ENCODE assay signal across 16 cellular contexts in genomic region chr11:12552677-12553076, GRCh38.
A peak's percentile ranks its signal among the peaks of the same experiment; 100 is the strongest.
DNase-seq lines count a peak whose midpoint lies in the region; ATAC-seq, FAIRE-seq and TF ChIP-seq lines count a peak whose summit lies in the region.
"Had no signal": no experiment of that assay in that cellular context is flagged by ENCODE, and none has a peak within 500 bp of the region (broad histone marks: within the 10 kb centered on the region; RNA-seq: fewer than 3 reads in every experiment).

No MANE protein-coding gene starts in this region.

- H3K27ac Mint-ChIP-seq in astrocyte (ENCODE audit: unreplicated experiment) (no peak overlapping the region), immature natural killer cell (no peak overlapping the region)
- H3K27ac Mint-ChIP-seq: naive B cell had no signal

- in situ Hi-C loops in GM13976 (cut with MboI; ENCODE audit: low sequenced_read_pairs, unreplicated experiment) = no loop called here

- H2AK5ac ChIP-seq in trophoblast cell (ENCODE audit: low read length) = no peak overlapping the region

- no peak overlapping the region for H2BK5ac ChIP-seq in trophoblast cell (ENCODE audit: low read depth, low read length, poor library complexity)

- H3K14ac ChIP-seq in trophoblast cell (ENCODE audit: low read length) = no peak overlapping the region

- peak; percentile 87 for DNase-seq in AG09309 (ENCODE audit: low read depth)
- DNase-seq in astrocyte (ENCODE audit: low read depth) = peak; percentile 96
- peak in 3 of 5 donors; percentile 40 to 45 (median 40) for DNase-seq in heart left ventricle
- DNase-seq in trophoblast cell = peak; percentile 78 to 89
- DNase-seq in NOMO-1 treated with DMSO at 0.1 percent for 48 hours (lab: John Stamatoyannopoulos, UW; ENCODE audit: unreplicated experiment) = no peak
- no peak for DNase-seq in activated naive CD4-positive, alpha-beta T cell treated with anti-CD3 and anti-CD28 coated beads, Interleukin-2, amount 50 U/mL, for 16 hours
- no peak for DNase-seq in immature natural killer cell
- DNase-seq in GM13976 (ENCODE audit: low spot score) = no peak
- DNase-seq: activated CD4-positive, alpha-beta T cell treated with anti-CD3 and anti-CD28 coated beads for 4 hours; activated T-cell treated with anti-CD3 and anti-CD28 coated beads, Interleukin-2, amount 50 U/mL, for 4 hours; kidney glomerular epithelial cell; naive B cell; NCI-H1694; NCI-H526 treated with DMSO at 0.1 percent for 48 hours; substantia nigra had no signal

- no peak overlapping the region for H3K4ac ChIP-seq in trophoblast cell (ENCODE audit: low read depth, low read length)

- H3K79me2 ChIP-seq in astrocyte (ENCODE audit: insufficient read depth, low read length) (no peaks in the 10 kb centered on the region), trophoblast cell (ENCODE audit: control insufficient read depth, insufficient read depth, low read length, poor library complexity) (peaks cover under 1% of the 10 kb centered on the region)

- no peaks in the 10 kb centered on the region for H4K20me1 ChIP-seq in astrocyte (ENCODE audit: insufficient read depth, low read length)

- no peak for TF ChIP-seq POLR2A in heart left ventricle (IDR thresholded peaks at IDR 0.05)

- H3K27me3 ChIP-seq in astrocyte (ENCODE audit: insufficient read depth, low read length) = no peaks in the 10 kb centered on the region
- H3K27me3 ChIP-seq in heart left ventricle = no peaks in the 10 kb centered on the region
- H3K27me3 ChIP-seq in trophoblast cell (ENCODE audit: insufficient read depth, low read length) = no peaks in the 10 kb centered on the region
- H3K27me3 ChIP-seq: adrenal gland had no signal

- H3K4me3 ChIP-seq in AG09309 (ENCODE audit: control insufficient read depth, low read depth, low read length) (no peak overlapping the region), astrocyte (ENCODE audit: insufficient read depth, low read depth, low read length) (no peak overlapping the region), heart left ventricle (no peak overlapping the region), trophoblast cell (ENCODE audit: low read depth, low read length) (no peak overlapping the region)
- H3K4me3 ChIP-seq: adrenal gland had no signal

- H2BK12ac ChIP-seq in trophoblast cell (ENCODE audit: low read length) = no peak overlapping the region

- TF ChIP-seq CTCF in AG09309 (IDR thresholded peaks at IDR 0.05; ENCODE audit: control insufficient read depth, insufficient read depth, low read depth, low read length, missing control alignments) = no peak
- TF ChIP-seq CTCF in astrocyte (IDR thresholded peaks at IDR 0.05; ENCODE audit: insufficient read depth, low read depth, low read length) = no peak
- no peak for TF ChIP-seq CTCF in heart left ventricle (IDR thresholded peaks at IDR 0.05)
- TF ChIP-seq CTCF in GM13976 (IDR thresholded peaks at IDR 0.05; ENCODE audit: borderline replicate concordance, control extremely low read depth, extremely low read depth, insufficient read depth, missing control alignments) = no peak

- H2BK120ac ChIP-seq in trophoblast cell (ENCODE audit: insufficient read depth, low read length, poor library complexity) = no peak overlapping the region

- H3K4me3 Mint-ChIP-seq in astrocyte (ENCODE audit: unreplicated experiment) (no peak overlapping the region), immature natural killer cell (no peak overlapping the region)
- H3K4me3 Mint-ChIP-seq: activated T-cell treated with anti-CD3 and anti-CD28 coated beads, Interleukin-2, amount 50 U/mL, for 4 hours; naive B cell had no signal

- H4K8ac ChIP-seq in trophoblast cell (ENCODE audit: low read depth, low read length) = no peak overlapping the region

- peaks cover 22% of the 10 kb centered on the region for H3K4me1 Mint-ChIP-seq in astrocyte (ENCODE audit: low read depth, unreplicated experiment)
- H3K4me1 Mint-ChIP-seq in immature natural killer cell = no peaks in the 10 kb centered on the region
- H3K4me1 Mint-ChIP-seq: naive B cell had no signal

- H3K36me3 ChIP-seq in astrocyte (ENCODE audit: insufficient read depth, low read length) (no peaks in the 10 kb centered on the region), heart left ventricle (no peaks in the 10 kb centered on the region), trophoblast cell (ENCODE audit: control insufficient read depth in 1 of 2, insufficient read depth in 2 of 2, low read length in 2 of 2) (no peaks in the 10 kb centered on the region)
- H3K36me3 ChIP-seq: adrenal gland had no signal

- H3K9me3 Mint-ChIP-seq in astrocyte (ENCODE audit: unreplicated experiment) = peaks cover 9% of the 10 kb centered on the region
- peaks cover 0 to 3% (median 1%) of the 10 kb centered on the region in 6 donors for H3K9me3 Mint-ChIP-seq in immature natural killer cell

- H3K4me2 ChIP-seq in astrocyte (ENCODE audit: low read length) = no peak overlapping the region
- H3K4me2 ChIP-seq in trophoblast cell (ENCODE audit: low read length) = no peak overlapping the region

- no peak overlapping the region for H4K12ac ChIP-seq in trophoblast cell (ENCODE audit: low read depth, low read length)

- 65 to 83% (median 78%) methylated on average over 4 of the region's 4 CpGs for WGBS in heart left ventricle, 4 donors
- WGBS in trophoblast cell (ENCODE audit: extremely low coverage, insufficient coverage, insufficient read length) = no CpG with 5 or more reads among the region's 4 CpGs

- H2AFZ ChIP-seq in astrocyte (ENCODE audit: low read depth, low read length) (no peak overlapping the region), trophoblast cell (ENCODE audit: insufficient read depth, low read length, poor library complexity) (no peak overlapping the region)

- FAIRE-seq in astrocyte (lab: Jason Lieb, UNC) = peak; percentile 29

- H3K27ac ChIP-seq in astrocyte (ENCODE audit: low read depth, low read length) (no peak overlapping the region), heart left ventricle (no peak overlapping the region), trophoblast cell (ENCODE audit: low read depth, low read length) (peak overlapping the region; percentile 21)

- H3K18ac ChIP-seq in trophoblast cell (ENCODE audit: low read length) = no peak overlapping the region

- H3K36me3 Mint-ChIP-seq in astrocyte (ENCODE audit: low read depth, unreplicated experiment) (peaks cover 2% of the 10 kb centered on the region), immature natural killer cell (no peaks in the 10 kb centered on the region)
- H3K36me3 Mint-ChIP-seq: naive B cell had no signal

- peaks cover 19% of the 10 kb centered on the region for H3K4me1 ChIP-seq in astrocyte (ENCODE audit: insufficient read depth, low read length)
- H3K4me1 ChIP-seq in heart left ventricle = peaks cover 0 to 40% (median 24%) of the 10 kb centered on the region in 12 donors
- peaks cover 8 to 16% of the 10 kb centered on the region in 2 experiments for H3K4me1 ChIP-seq in trophoblast cell (ENCODE audit: control insufficient read depth in 1 of 2, insufficient read depth in 2 of 2, low read length in 2 of 2)

- intact Hi-C loops in heart left ventricle (cut with DNase I) = loop anchor here in 1 of 10 donors (10.0 kb wide), 1 partner anchor 122 kb away; the partner anchor contains the start of gene TEAD1

- ATAC-seq in heart left ventricle = peak; percentile 50 to 77 (median 70)
- ATAC-seq: activated T-cell treated with anti-CD3 and anti-CD28 coated beads, Interleukin-2, amount 50 U/mL, for 4 hours had no signal

- H3K9ac ChIP-seq in astrocyte (ENCODE audit: low read length) (no peak overlapping the region), trophoblast cell (ENCODE audit: low read length) (no peak overlapping the region)

- no peaks in the 10 kb centered on the region for H3K27me3 Mint-ChIP-seq in astrocyte (ENCODE audit: low read depth, unreplicated experiment)
- peaks cover 1 to 3% (median 2%) of the 10 kb centered on the region in 3 donors for H3K27me3 Mint-ChIP-seq in immature natural killer cell (ENCODE audit: low read depth in 3 of 3)

- H4K91ac ChIP-seq in trophoblast cell (ENCODE audit: low read depth, low read length) = no peak overlapping the region

- H3K9me3 ChIP-seq in astrocyte (ENCODE audit: insufficient read depth, low read depth, low read length) = no peaks in the 10 kb centered on the region
- peaks cover 0 to 6% (median 0%) of the 10 kb centered on the region in 12 donors for H3K9me3 ChIP-seq in heart left ventricle
- no peaks in the 10 kb centered on the region for H3K9me3 ChIP-seq in trophoblast cell (ENCODE audit: insufficient read depth, low read depth, low read length)
- H3K9me3 ChIP-seq: adrenal gland had no signal

- H3K79me1 ChIP-seq in trophoblast cell (ENCODE audit: low read length) = peaks cover 29% of the 10 kb centered on the region

- no peak overlapping the region for H3K23ac ChIP-seq in trophoblast cell (ENCODE audit: low read length)

Comparison
In these comparisons a context has a peak if more than half of its experiments do, and no peak if none do; other contexts are left out.
1. DNase-seq: peak in AG09309 (single experiment), astrocyte (single experiment), heart left ventricle (3 of 5) and trophoblast cell (2 of 2); none in NOMO-1 treated with DMSO at 0.1 percent for 48 hours (single experiment), activated naive CD4-positive, alpha-beta T cell treated with anti-CD3 and anti-CD28 coated beads, Interleukin-2, amount 50 U/mL, for 16 hours (single experiment), immature natural killer cell (0 of 3) and GM13976 (single experiment).